Comparison of ENCODE assay signal across 13 cellular contexts in genomic region chr10:99667108-99667751, GRCh38. TPM values are rescaled to one million over a fixed set of nuclear protein-coding genes. Genes with fewer than 3 reads are reported as not detected.
A peak's percentile ranks its signal among the peaks of the same experiment; 100 is the strongest.
DNase-seq lines count a peak whose midpoint lies in the region; ATAC-seq and TF ChIP-seq lines count a peak whose summit lies in the region.
"Had no signal": no experiment of that assay in that cellular context is flagged by ENCODE, and none has a peak within 500 bp of the region (broad histone marks: within the 10 kb centered on the region; RNA-seq: fewer than 3 reads in every experiment).

No MANE protein-coding gene starts in this region.

- H3K27ac ChIP-seq in body of pancreas (peak overlapping the region; percentile 36 to 71 (median 40)), prostate gland (no peak overlapping the region)
- H3K27ac ChIP-seq: C4-2B had no signal

- intact Hi-C loops in body of pancreas (cut with DNase I) (no loop called here), left colon (cut with DNase I, micrococcal nuclease) (no loop called here), prostate gland (cut with DNase I) (no loop called here)

- H3K4me1 Mint-ChIP-seq in activated CD8-positive, alpha-beta memory T cell treated with anti-CD3 and anti-CD28 coated beads, Interleukin-2, amount 10 ng/mL, durations not matched to agents 7 days and 5 days = peaks cover 3% of the 10 kb centered on the region
- no peaks in the 10 kb centered on the region for H3K4me1 Mint-ChIP-seq in stimulated activated naive CD8-positive, alpha-beta T cell treated with anti-CD3 and anti-CD28 coated beads, Interleukin-15, amount 100 ng/mL, for 72 hours
- H3K4me1 Mint-ChIP-seq: nephron progenitor cell had no signal

- DNase-seq in COLO829 (ENCODE audit: low spot score) (peak; percentile 62), M059J (ENCODE audit: low read depth) (peak; percentile 96), body of pancreas (peak in 2 of 4 donors; percentile 16 to 20), left colon (no peak), prostate gland (ENCODE audit: low spot score) (no peak)
- DNase-seq in activated CD8-positive, alpha-beta memory T cell treated with anti-CD3 and anti-CD28 coated beads, Interleukin-2, amount 10 ng/mL, durations not matched to agents 7 days and 5 days = no peak
- no peak for DNase-seq in activated T-cell treated with anti-CD3 and anti-CD28 coated beads, Interleukin-2, amount 50 U/mL, for 48 hours
- DNase-seq in stimulated activated naive CD8-positive, alpha-beta T cell treated with anti-CD3 and anti-CD28 coated beads, Interleukin-15, amount 100 ng/mL, for 72 hours = no peak
- DNase-seq: NCI-H1048, NCI-H524 treated with DMSO at 0.1 percent for 48 hours, nephron progenitor cell, stomach had no signal

- 41 to 46% methylated on average over 4 of the region's 4 CpGs for WGBS in body of pancreas, 2 donors
- WGBS in prostate gland = 75% methylated on average over 4 of the region's 4 CpGs

- no peak overlapping the region for H3K4me3 Mint-ChIP-seq in activated CD8-positive, alpha-beta memory T cell treated with anti-CD3 and anti-CD28 coated beads, Interleukin-2, amount 10 ng/mL, durations not matched to agents 7 days and 5 days
- H3K4me3 Mint-ChIP-seq in stimulated activated naive CD8-positive, alpha-beta T cell treated with anti-CD3 and anti-CD28 coated beads, Interleukin-15, amount 100 ng/mL, for 72 hours = no peak overlapping the region
- H3K4me3 Mint-ChIP-seq: nephron progenitor cell had no signal

- H3K27me3 ChIP-seq in body of pancreas (no peaks in the 10 kb centered on the region), prostate gland (replicated peaks; ENCODE audit: insufficient read depth) (no peaks in the 10 kb centered on the region)
- H3K27me3 ChIP-seq: stomach had no signal

- CTCF ChIA-PET in activated CD8-positive, alpha-beta memory T cell treated with anti-CD3 and anti-CD28 coated beads, Interleukin-2, amount 10 ng/mL, durations not matched to agents 7 days and 5 days (lab: Charles Lee) = interaction anchor here (1.3 kb wide), 1 partner anchor 106 kb away, joined by 3 read pairs; no protein-coding TSS in a partner anchor

- H3K27ac Mint-ChIP-seq in activated CD8-positive, alpha-beta memory T cell treated with anti-CD3 and anti-CD28 coated beads, Interleukin-2, amount 10 ng/mL, durations not matched to agents 7 days and 5 days = no peak overlapping the region
- H3K27ac Mint-ChIP-seq in stimulated activated naive CD8-positive, alpha-beta T cell treated with anti-CD3 and anti-CD28 coated beads, Interleukin-15, amount 100 ng/mL, for 72 hours = no peak overlapping the region
- H3K27ac Mint-ChIP-seq: nephron progenitor cell had no signal

- H3K36me3 Mint-ChIP-seq in activated CD8-positive, alpha-beta memory T cell treated with anti-CD3 and anti-CD28 coated beads, Interleukin-2, amount 10 ng/mL, durations not matched to agents 7 days and 5 days = peaks cover 9% of the 10 kb centered on the region

- TF ChIP-seq POLR2A in body of pancreas (IDR thresholded peaks at IDR 0.05) (no peak), prostate gland (IDR thresholded peaks at IDR 0.05) (no peak)

- H3K27me3 Mint-ChIP-seq in activated CD8-positive, alpha-beta memory T cell treated with anti-CD3 and anti-CD28 coated beads, Interleukin-2, amount 10 ng/mL, durations not matched to agents 7 days and 5 days = no peaks in the 10 kb centered on the region
- H3K27me3 Mint-ChIP-seq in stimulated activated naive CD8-positive, alpha-beta T cell treated with anti-CD3 and anti-CD28 coated beads, Interleukin-15, amount 100 ng/mL, for 72 hours = no peaks in the 10 kb centered on the region

- H3K36me3 ChIP-seq in body of pancreas (replicated peaks in 1 of 2; ENCODE audit: insufficient read depth in 1 of 2, low read depth in 2 of 2) = peaks cover 0 to 2% of the 10 kb centered on the region in 2 donors
- no peaks in the 10 kb centered on the region for H3K36me3 ChIP-seq in prostate gland

- H3K4me1 ChIP-seq in body of pancreas = peaks cover 40% of the 10 kb centered on the region
- no peaks in the 10 kb centered on the region for H3K4me1 ChIP-seq in prostate gland (replicated peaks)

- ATAC-seq in body of pancreas = peak; percentile 65
- ATAC-seq in left colon = peak; percentile 57
- no peak for ATAC-seq in activated CD8-positive, alpha-beta memory T cell treated with anti-CD3 and anti-CD28 coated beads, Interleukin-2, amount 10 ng/mL, durations not matched to agents 7 days and 5 days
- ATAC-seq in stimulated activated naive CD8-positive, alpha-beta T cell treated with anti-CD3 and anti-CD28 coated beads, Interleukin-15, amount 100 ng/mL, for 72 hours = no peak

- H3K9me3 ChIP-seq in body of pancreas = no peaks in the 10 kb centered on the region
- no peaks in the 10 kb centered on the region for H3K9me3 ChIP-seq in prostate gland
- H3K9me3 ChIP-seq: stomach had no signal

- no peaks in the 10 kb centered on the region for H3K9me3 Mint-ChIP-seq in activated CD8-positive, alpha-beta memory T cell treated with anti-CD3 and anti-CD28 coated beads, Interleukin-2, amount 10 ng/mL, durations not matched to agents 7 days and 5 days (ENCODE audit: low read depth)
- H3K9me3 Mint-ChIP-seq in stimulated activated naive CD8-positive, alpha-beta T cell treated with anti-CD3 and anti-CD28 coated beads, Interleukin-15, amount 100 ng/mL, for 72 hours = no peaks in the 10 kb centered on the region
- H3K9me3 Mint-ChIP-seq: nephron progenitor cell had no signal

- H3K4me3 ChIP-seq in body of pancreas = no peak overlapping the region
- H3K4me3 ChIP-seq in prostate gland = no peak overlapping the region
- H3K4me3 ChIP-seq: stomach had no signal

- TF ChIP-seq CTCF in body of pancreas (IDR thresholded peaks at IDR 0.05) = no peak
- TF ChIP-seq CTCF in prostate gland (IDR thresholded peaks at IDR 0.05) = no peak

RNA-seq across cellular contexts. Expression of gene ENTPD7, which starts 7.9 kb away (rescaled TPM):
- 10.0 and 17.4 TPM in 2 replicates for total RNA-seq in M059J (2014; rRNA removed; shearing (Covaris generic))
- total RNA-seq in body of pancreas (10 to 100 TPM in 1 of 2 donors, 1 to 10 TPM in 1; 9.3 to 17.1 TPM), left colon (10 to 100 TPM; 20.2 to 21.5 TPM), prostate gland (10 to 100 TPM in 1 of 2 donors, 1 to 10 TPM in 1; 8.1 to 17.4 TPM)
- total RNA-seq in activated CD8-positive, alpha-beta memory T cell treated with anti-CD3 and anti-CD28 coated beads, Interleukin-2, amount 10 ng/mL, durations not matched to agents 7 days and 5 days = 1 to 10 TPM; 4.3 to 7.4 TPM

RNA-seq across cellular contexts. Expression of gene SLC25A28, which starts 47.0 kb away (rescaled TPM):
- total RNA-seq in M059J (2014; rRNA removed; shearing (Covaris generic)) = 36.5 and 47.9 TPM in 2 replicates
- 10 to 100 TPM; 15.3 to 22.1 TPM for total RNA-seq in body of pancreas
- 10 to 100 TPM; 28.8 to 35.7 TPM for total RNA-seq in left colon
- 10 to 100 TPM; 60.4 to 89.5 TPM for total RNA-seq in activated CD8-positive, alpha-beta memory T cell treated with anti-CD3 and anti-CD28 coated beads, Interleukin-2, amount 10 ng/mL, durations not matched to agents 7 days and 5 days
- 10 to 100 TPM; 16.0 to 50.6 TPM for total RNA-seq in prostate gland

Comparison
In these comparisons a context has a peak if more than half of its experiments do, and no peak if none do; other contexts are left out.
1. DNase-seq: peak in COLO829 (single experiment) and M059J (single experiment); none in left colon (0 of 2), activated CD8-positive, alpha-beta memory T cell treated with anti-CD3 and anti-CD28 coated beads, Interleukin-2, amount 10 ng/mL, durations not matched to agents 7 days and 5 days (single experiment), prostate gland (single experiment), activated T-cell treated with anti-CD3 and anti-CD28 coated beads, Interleukin-2, amount 50 U/mL, for 48 hours (0 of 2) and stimulated activated naive CD8-positive, alpha-beta T cell treated with anti-CD3 and anti-CD28 coated beads, Interleukin-15, amount 100 ng/mL, for 72 hours (0 of 2).
2. ATAC-seq: peak in body of pancreas (single experiment) and left colon (single experiment); none in activated CD8-positive, alpha-beta memory T cell treated with anti-CD3 and anti-CD28 coated beads, Interleukin-2, amount 10 ng/mL, durations not matched to agents 7 days and 5 days (single experiment) and stimulated activated naive CD8-positive, alpha-beta T cell treated with anti-CD3 and anti-CD28 coated beads, Interleukin-15, amount 100 ng/mL, for 72 hours (single experiment).
3. H3K27ac ChIP-seq: peak in body of pancreas (4 of 4); none in prostate gland (0 of 2).